In the genomic region with DNA sequence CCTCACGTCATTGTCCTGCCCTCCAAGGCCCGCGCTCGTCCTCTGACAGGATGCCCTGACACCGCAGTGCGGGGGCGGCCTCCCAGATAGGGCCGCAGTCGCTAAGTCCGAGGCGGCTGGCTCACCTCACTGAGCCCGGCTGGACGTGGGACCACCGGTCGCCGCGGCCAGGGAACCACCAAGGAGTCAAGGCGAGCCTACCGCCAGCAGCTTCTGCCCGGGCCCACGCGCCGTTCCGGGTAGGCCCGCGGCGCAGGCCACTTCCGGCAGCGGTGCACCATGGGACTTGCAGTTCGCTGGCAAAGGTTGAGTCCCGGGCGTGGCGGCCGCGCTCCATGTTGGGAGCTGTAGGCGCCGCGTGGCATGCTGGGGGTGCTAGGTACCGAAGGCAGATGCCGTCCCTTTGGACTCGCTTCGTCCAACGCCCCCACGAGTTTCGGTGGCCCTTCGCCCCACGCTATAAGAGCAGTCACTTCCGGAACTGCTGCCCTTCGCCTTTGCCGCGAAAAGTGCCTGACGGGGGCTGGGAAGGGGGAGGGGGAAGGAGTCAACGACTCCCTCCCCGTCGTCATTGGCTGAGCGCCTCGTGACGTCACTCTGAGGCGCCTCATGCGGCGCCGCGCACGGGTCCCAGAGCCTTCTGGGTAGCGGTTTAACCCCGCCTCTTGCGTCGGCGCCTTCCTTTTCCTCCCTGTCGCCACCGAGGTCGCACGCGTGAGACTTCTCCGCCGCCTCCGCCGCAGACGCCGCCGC, we compare ENCODE assay signal across 8 cellular contexts. TPM values are rescaled to one million over a fixed set of nuclear protein-coding genes. Genes with fewer than 3 reads are reported as not detected.
A peak's percentile ranks its signal among the peaks of the same experiment; 100 is the strongest.
DNase-seq lines count a peak whose midpoint lies in the region; ATAC-seq and TF ChIP-seq lines count a peak whose summit lies in the region.

A gene (plus strand): TSS at position 681 of the 753 bp plus-strand sequence. CDS start 268 bp downstream, outside the sequence.

- peak; percentile 90 for TF ChIP-seq POLR2A in transverse colon (IDR thresholded peaks at IDR 0.05)

- peak within 1 kb of the TSS; percentile 98 for H3K14ac ChIP-seq in trophoblast cell (ENCODE audit: low read length)

- peak; percentile 91 for DNase-seq in GM12864 (ENCODE audit: low read depth)
- peak; percentile 71 for DNase-seq in NCI-H1417 treated with DMSO at 0.1 percent for 48 hours (lab: John Stamatoyannopoulos, UW)
- peak; percentile 95 for DNase-seq in SW480 (ENCODE audit: low spot score)
- peak; percentile 99 for DNase-seq in activated naive CD8-positive, alpha-beta T cell treated with anti-CD3 and anti-CD28 coated beads, Interleukin-2, amount 50 U/mL, for 24 hours
- DNase-seq in cardiac muscle cell (ENCODE audit: low read depth in 1 of 2, low spot score in 1 of 2), result peak; percentile 97 to 98
- DNase-seq in trophoblast cell, result peak; percentile 98 to 99
- DNase-seq in transverse colon, result peak; percentile 98

- peak within 1 kb of the TSS; percentile 90 for H2AFZ ChIP-seq in trophoblast cell (ENCODE audit: insufficient read depth, low read length, poor library complexity)

- H3K18ac ChIP-seq in trophoblast cell (ENCODE audit: low read length), result peak within 1 kb of the TSS; percentile 97

- H3K36me3 ChIP-seq in cardiac muscle cell, result peaks cover 17% of the 10 kb centered on the region
- H3K36me3 ChIP-seq in trophoblast cell (ENCODE audit: control insufficient read depth in 1 of 2, insufficient read depth in 2 of 2, low read length in 2 of 2), result peaks cover 29 to 31% of the 10 kb centered on the region in 2 experiments
- H3K36me3 ChIP-seq in transverse colon, result peaks cover 0 to 13% (median 3%) of the 10 kb centered on the region in 4 donors

- H3K36me3 Mint-ChIP-seq in activated naive CD8-positive, alpha-beta T cell treated with anti-CD3 and anti-CD28 coated beads, Interleukin-2, amount 50 U/mL, for 24 hours (ENCODE audit: low read depth), result peaks cover 39% of the 10 kb centered on the region

- H3K9me3 Mint-ChIP-seq in activated naive CD8-positive, alpha-beta T cell treated with anti-CD3 and anti-CD28 coated beads, Interleukin-2, amount 50 U/mL, for 24 hours, result no peaks in the 10 kb centered on the region

- H2BK5ac ChIP-seq in trophoblast cell (ENCODE audit: low read depth, low read length, poor library complexity), result peak within 1 kb of the TSS; percentile 97

- H3K4me1 Mint-ChIP-seq in activated naive CD8-positive, alpha-beta T cell treated with anti-CD3 and anti-CD28 coated beads, Interleukin-2, amount 50 U/mL, for 24 hours, result peaks cover 42% of the 10 kb centered on the region

- no CpG with 5 or more reads among the region's 81 CpGs for WGBS in trophoblast cell (ENCODE audit: extremely low coverage, insufficient coverage, insufficient read length)
- 0% methylated on average over 67 of the region's 81 CpGs; no CpG with 5 or more reads in 1 of the 2 donors for WGBS in transverse colon (ENCODE audit: low coverage in 1 of 2), 2 donors

- H2BK120ac ChIP-seq in trophoblast cell (ENCODE audit: insufficient read depth, low read length, poor library complexity), result peak within 1 kb of the TSS; percentile 98

- peak within 1 kb of the TSS; percentile 93 for H3K4me3 Mint-ChIP-seq in activated naive CD8-positive, alpha-beta T cell treated with anti-CD3 and anti-CD28 coated beads, Interleukin-2, amount 50 U/mL, for 24 hours

- H3K27ac ChIP-seq in cardiac muscle cell, result peak within 1 kb of the TSS; percentile 98
- peak within 1 kb of the TSS; percentile 97 for H3K27ac ChIP-seq in trophoblast cell (ENCODE audit: low read depth, low read length)
- peak within 1 kb of the TSS; percentile 94 to 96 (median 96) for H3K27ac ChIP-seq in transverse colon

- peak; percentile 29 for TF ChIP-seq EP300 in transverse colon (IDR thresholded peaks at IDR 0.05; ENCODE audit: low read depth)

- H3K79me1 ChIP-seq in trophoblast cell (ENCODE audit: low read length), result peaks cover 24% of the 10 kb centered on the region

- in situ Hi-C loops in transverse colon (cut with MboI; ENCODE audit: low pct_ligation_motif_present in 1 of 4, low pct_unique_long_range_greater_than_20kb in 1 of 4, low sequenced_read_pairs in 3 of 4), result no loop called here

- H3K4ac ChIP-seq in trophoblast cell (ENCODE audit: low read depth, low read length), result peak within 1 kb of the TSS; percentile 98

- intact Hi-C loops in transverse colon (cut with DNase I; ENCODE audit: low total_unique reads), result no loop called here

- H3K9ac ChIP-seq in trophoblast cell (ENCODE audit: low read length), result peak within 1 kb of the TSS; percentile 98

- H3K27ac Mint-ChIP-seq in activated naive CD8-positive, alpha-beta T cell treated with anti-CD3 and anti-CD28 coated beads, Interleukin-2, amount 50 U/mL, for 24 hours, result peak within 1 kb of the TSS; percentile 98

- TF ChIP-seq CTCF in GM12864 (IDR thresholded peaks at IDR 0.05; ENCODE audit: low read depth, low read length, missing control alignments), result no peak
- TF ChIP-seq CTCF in cardiac muscle cell (IDR thresholded peaks at IDR 0.05; ENCODE audit: low read depth, low read length), result no peak
- TF ChIP-seq CTCF in transverse colon (IDR thresholded peaks at IDR 0.05), result no peak

- peak within 1 kb of the TSS; percentile 99 for H4K91ac ChIP-seq in trophoblast cell (ENCODE audit: low read depth, low read length)

- H3K79me2 ChIP-seq in trophoblast cell (ENCODE audit: control insufficient read depth, insufficient read depth, low read length, poor library complexity), result peaks cover 25% of the 10 kb centered on the region

- peak within 1 kb of the TSS; percentile 56 for H2BK12ac ChIP-seq in trophoblast cell (ENCODE audit: low read length)

- peak within 1 kb of the TSS; percentile 99 for H4K8ac ChIP-seq in trophoblast cell (ENCODE audit: low read depth, low read length)

- H3K27me3 Mint-ChIP-seq in activated naive CD8-positive, alpha-beta T cell treated with anti-CD3 and anti-CD28 coated beads, Interleukin-2, amount 50 U/mL, for 24 hours, result no peaks in the 10 kb centered on the region

- ATAC-seq in HG02763 (IDR thresholded peaks at IDR 0.05; ENCODE audit: unreplicated experiment), result peak; percentile 71
- ATAC-seq in activated naive CD8-positive, alpha-beta T cell treated with anti-CD3 and anti-CD28 coated beads, Interleukin-2, amount 50 U/mL, for 24 hours, result peak; percentile 80

- H3K4me1 ChIP-seq in cardiac muscle cell (ENCODE audit: low read depth), result peaks cover 9% of the 10 kb centered on the region
- peaks cover 15 to 20% of the 10 kb centered on the region in 2 experiments for H3K4me1 ChIP-seq in trophoblast cell (ENCODE audit: control insufficient read depth in 1 of 2, insufficient read depth in 2 of 2, low read length in 2 of 2)
- H3K4me1 ChIP-seq in transverse colon, result peaks cover 10 to 41% (median 35%) of the 10 kb centered on the region in 4 donors

- H3K23ac ChIP-seq in trophoblast cell (ENCODE audit: low read length), result no peak within 1 kb of the TSS

- H3K4me3 ChIP-seq in GM12864 (ENCODE audit: low read depth, low read length) (peak within 1 kb of the TSS; percentile 100), cardiac muscle cell (peak within 1 kb of the TSS; percentile 93), trophoblast cell (ENCODE audit: low read depth, low read length) (peak within 1 kb of the TSS; percentile 95), transverse colon (peak within 1 kb of the TSS; percentile 56 to 98 (median 92))

- H2AK5ac ChIP-seq in trophoblast cell (ENCODE audit: low read length), result peak within 1 kb of the TSS; percentile 93

- peak within 1 kb of the TSS; percentile 80 for H3K4me2 ChIP-seq in trophoblast cell (ENCODE audit: low read length)

- H3K9me3 ChIP-seq in cardiac muscle cell (ENCODE audit: low read depth), result no peaks in the 10 kb centered on the region
- H3K9me3 ChIP-seq in trophoblast cell (ENCODE audit: insufficient read depth, low read depth, low read length), result peaks cover 2% of the 10 kb centered on the region
- no peaks in the 10 kb centered on the region for H3K9me3 ChIP-seq in transverse colon

- H3K27me3 ChIP-seq in cardiac muscle cell, result no peaks in the 10 kb centered on the region
- H3K27me3 ChIP-seq in trophoblast cell (ENCODE audit: insufficient read depth, low read length), result no peaks in the 10 kb centered on the region
- no peaks in the 10 kb centered on the region for H3K27me3 ChIP-seq in transverse colon

- peak within 1 kb of the TSS; percentile 90 for H4K12ac ChIP-seq in trophoblast cell (ENCODE audit: low read depth, low read length)

RNA-seq across cellular contexts. Expression of the gene that starts here (rescaled TPM):
- 523 and 1,109 TPM in 2 replicates for total RNA-seq in cardiac muscle cell
- 496 and 502 TPM in 2 replicates for polyA plus RNA-seq in cardiac muscle cell
- 4,387 and 4,434 TPM in 2 replicates for polyA plus RNA-seq in trophoblast cell (2013)
- total RNA-seq in transverse colon, result 100 to 1,000 TPM; 273 to 670 (median 466) TPM

Comparison
In these comparisons a context has a peak if more than half of its experiments do, and no peak if none do; other contexts are left out.
1. Peak in every context shown above with its lines: DNase-seq, ATAC-seq, H3K4me3 ChIP-seq and H3K27ac ChIP-seq.